In genomic region chr19:49165111-49165750, GRCh38 we compare ENCODE assay signal across 9 cellular contexts. TPM values are rescaled to one million over a fixed set of nuclear protein-coding genes. Genes with fewer than 3 reads are reported as not detected.
DNase-seq lines count a peak whose midpoint lies in the region; ATAC-seq and TF ChIP-seq lines count a peak whose summit lies in the region.
"Had no signal": no experiment of that assay in that cellular context is flagged by ENCODE, and none has a peak within 500 bp of the region (broad histone marks: within the 10 kb centered on the region; RNA-seq: fewer than 3 reads in every experiment).

No MANE protein-coding gene starts in this region.

- H3K36me3 ChIP-seq in brain microvascular endothelial cell (replicated peaks) (peaks cover 13% of the 10 kb centered on the region), right atrium auricular region (peaks cover 24% of the 10 kb centered on the region), prostate gland (peaks cover 0 to 5% of the 10 kb centered on the region in 2 donors)

- H3K9me3 ChIP-seq in right atrium auricular region, result no peaks in the 10 kb centered on the region
- H3K9me3 ChIP-seq in prostate gland, result no peaks in the 10 kb centered on the region

- no peak for TF ChIP-seq POLR2A in prostate gland (IDR thresholded peaks at IDR 0.05)

- in situ Hi-C loops in brain microvascular endothelial cell (cut with HindIII; ENCODE audit: low pct_ligation_motif_present, low sequenced_read_pairs), result no loop called here

- peaks cover 0 to 24% of the 10 kb centered on the region in 2 donors for H3K4me1 ChIP-seq in right atrium auricular region
- peaks cover 11% of the 10 kb centered on the region for H3K4me1 ChIP-seq in prostate gland (replicated peaks)

- H3K27ac ChIP-seq in brain microvascular endothelial cell, result no peak overlapping the region
- H3K27ac ChIP-seq in right atrium auricular region, result peak overlapping the region; percentile 79 to 94
- H3K27ac ChIP-seq in prostate gland, result peak overlapping the region; percentile 87

- TF ChIP-seq CTCF in brain microvascular endothelial cell (IDR thresholded peaks at IDR 0.05; ENCODE audit: low read depth, low read length, missing control alignments) (no peak), right atrium auricular region (IDR thresholded peaks at IDR 0.05) (no peak), prostate gland (IDR thresholded peaks at IDR 0.05) (no peak)

- intact Hi-C loops in prostate gland (cut with DNase I), result no loop called here

- no peak for ATAC-seq in GM18511 (IDR thresholded peaks at IDR 0.05; ENCODE audit: unreplicated experiment)
- ATAC-seq in HG03025 (IDR thresholded peaks at IDR 0.05; ENCODE audit: low FRiP score, unreplicated experiment), result no peak

- DNase-seq in DMS153 (lab: John Stamatoyannopoulos, UW) (peak; percentile 23), brain microvascular endothelial cell (peak; percentile 25), right atrium auricular region (ENCODE audit: low spot score) (no peak), prostate gland (ENCODE audit: low spot score) (peak; percentile 58), iPS-NIHi11 (ENCODE audit: low spot score) (no peak)
- DNase-seq in stimulated activated naive CD4-positive, alpha-beta T cell (lab: John Stamatoyannopoulos, UW), result no peak

- H3K4me3 ChIP-seq in brain microvascular endothelial cell (ENCODE audit: low read depth, low read length) (no peak overlapping the region), right atrium auricular region (peak overlapping the region; percentile 10 to 24), prostate gland (peak overlapping the region in 1 of 2 donors; percentile 16)

- 40% methylated on average over 24 of the region's 24 CpGs for WGBS in prostate gland

- H3K27me3 ChIP-seq in brain microvascular endothelial cell (replicated peaks) (no peaks in the 10 kb centered on the region), right atrium auricular region (no peaks in the 10 kb centered on the region), prostate gland (replicated peaks; ENCODE audit: insufficient read depth) (no peaks in the 10 kb centered on the region)

RNA-seq across cellular contexts. Expression of gene TRPM4, which starts 7.6 kb away (rescaled TPM):
- total RNA-seq in right atrium auricular region (10 to 100 TPM; 20.6 to 22.8 TPM), prostate gland (100 to 1,000 TPM in 1 of 2 donors, 10 to 100 TPM in 1; 99.0 to 126 TPM)

RNA-seq across cellular contexts. Expression of gene HRC, which starts 10.0 kb away (rescaled TPM):
- total RNA-seq in right atrium auricular region (1,000 to 10,000 TPM in 1 of 2 donors, 100 to 1,000 TPM in 1; 558 to 1,164 TPM), prostate gland (1 to 10 TPM; 3.8 to 6.7 TPM)
- total RNA-seq: Daoy had no signal

RNA-seq across cellular contexts. Expression of gene PPFIA3, which starts 45.9 kb away (rescaled TPM):
- total RNA-seq in right atrium auricular region (1 to 10 TPM; 5.0 to 6.8 TPM), prostate gland (10 to 100 TPM; 12.3 to 18.2 TPM)

RNA-seq across cellular contexts. Expression of gene C19orf73, which starts 46.3 kb away (rescaled TPM):
- 1 to 10 TPM; 3.1 to 5.9 TPM for total RNA-seq in right atrium auricular region
- total RNA-seq in prostate gland, result 10 to 100 TPM in 1 of 2 donors, 1 to 10 TPM in 1; 2.2 to 11.1 TPM

RNA-seq across cellular contexts. Expression of gene LIN7B, which starts 51.1 kb away (rescaled TPM):
- total RNA-seq in right atrium auricular region, result 10 to 100 TPM; 31.5 to 35.0 TPM
- 10 to 100 TPM; 31.2 to 64.3 TPM for total RNA-seq in prostate gland

Comparison
In these comparisons a context has a peak if more than half of its experiments do, and no peak if none do; other contexts are left out.
1. DNase-seq: peak in DMS153 (single experiment), brain microvascular endothelial cell (single experiment) and prostate gland (single experiment); none in right atrium auricular region (single experiment), stimulated activated naive CD4-positive, alpha-beta T cell (0 of 6) and iPS-NIHi11 (single experiment).
2. RNA of gene TRPM4, which starts 7.6 kb away (total RNA-seq): 99.0 to 126 TPM in prostate gland; 20.6 to 22.8 TPM in right atrium auricular region; every median in the first group is over 4 times any median in the second.
3. RNA of gene HRC, which starts 10.0 kb away (total RNA-seq): 558 to 1,164 TPM in right atrium auricular region; 3.8 to 6.7 TPM in prostate gland; every median in the first group is over 10 times any median in the second.